Comparison of ENCODE assay signal across 21 cellular contexts in the genomic region with DNA sequence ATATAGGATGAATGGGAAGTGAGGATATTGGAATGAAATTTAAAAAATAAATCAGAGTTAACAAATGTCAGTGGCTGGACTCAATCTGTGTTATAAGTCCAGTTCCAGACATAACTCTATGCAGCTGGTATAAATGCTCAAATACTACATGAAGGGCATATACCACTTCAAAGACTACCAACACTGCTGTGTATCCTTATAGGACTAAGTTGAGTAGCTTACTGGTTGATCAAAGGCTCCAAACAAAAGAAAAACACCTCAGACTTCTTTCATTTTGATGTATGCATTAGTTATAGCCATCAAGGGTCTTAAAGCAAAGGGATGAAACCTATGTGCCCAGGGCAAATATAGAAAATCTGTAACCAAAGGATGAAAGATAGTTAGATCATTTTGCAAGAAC.
DNase-seq lines count a peak whose midpoint lies in the region; ATAC-seq and TF ChIP-seq lines count a peak whose summit lies in the region.
"Had no signal": no experiment of that assay in that cellular context is flagged by ENCODE, and none has a peak within 500 bp of the region (broad histone marks: within the 10 kb centered on the region; RNA-seq: fewer than 3 reads in every experiment).

No MANE protein-coding gene starts in this region.

- TF ChIP-seq CTCF in dorsolateral prefrontal cortex (IDR thresholded peaks at IDR 0.05 in 54 of 56, conservative IDR thresholded peaks at IDR 0.05 in 2 of 56; ENCODE audit: low read depth in 1 of 56, partially characterized antibody in 56 of 56) = no peak

- H3K4me3 ChIP-seq in Jurkat, Clone E6-1 (ENCODE audit: low read length) = no peak overlapping the region
- H3K4me3 ChIP-seq in dorsolateral prefrontal cortex = no peak overlapping the region
- H3K4me3 ChIP-seq: A549; BLaER1 treated with 17β-estradiol and CSF1 and Interleukin-3, amounts not matched to agents 10 nM and 100 nM; GM12878 had no signal

- H3K27me3 ChIP-seq in dorsolateral prefrontal cortex = no peaks in the 10 kb centered on the region
- H3K27me3 ChIP-seq: BLaER1 treated with 17β-estradiol and CSF1 and Interleukin-3, amounts not matched to agents 10 nM and 100 nM had no signal

- CTCF ChIA-PET in activated naive CD4-positive, alpha-beta T cell treated with anti-CD3 and anti-CD28 coated beads, Interleukin-2, amount 10 ng/mL, durations not matched to agents 7 days and 5 days (lab: Charles Lee) = no interaction called here

- DNase-seq in activated naive CD4-positive, alpha-beta T cell treated with anti-CD3 and anti-CD28 coated beads, Interleukin-2, amount 10 ng/mL, durations not matched to agents 7 days and 5 days = no peak
- DNase-seq in activated naive CD4-positive, alpha-beta T cell treated with Interleukin-2 at 50 U/mL for 16 hours = no peak
- DNase-seq in Jurkat, Clone E6-1 (ENCODE audit: low read depth, low spot score) = peak; percentile 39
- DNase-seq in SW480 (ENCODE audit: low spot score) (peak; percentile 68), dorsolateral prefrontal cortex (no peak), NAMALWA (ENCODE audit: low spot score) (no peak)
- DNase-seq: AML-193; Caco-2; Calu3; CD4-positive, alpha-beta T cell; CD8-positive, alpha-beta T cell; DMS79 treated with DMSO at 0.1 percent for 48 hours; EL; GDM1 had no signal

- H3K4me1 Mint-ChIP-seq in activated naive CD4-positive, alpha-beta T cell treated with anti-CD3 and anti-CD28 coated beads, Interleukin-2, amount 10 ng/mL, durations not matched to agents 7 days and 5 days = peaks cover 18% of the 10 kb centered on the region
- H3K4me1 Mint-ChIP-seq: B cell had no signal

- intact Hi-C loops in dorsolateral prefrontal cortex (cut with DNase I) = no loop called here

- no peaks in the 10 kb centered on the region for H3K27me3 Mint-ChIP-seq in activated naive CD4-positive, alpha-beta T cell treated with anti-CD3 and anti-CD28 coated beads, Interleukin-2, amount 10 ng/mL, durations not matched to agents 7 days and 5 days
- H3K27me3 Mint-ChIP-seq: B cell; CD4-positive, alpha-beta T cell had no signal

- peak overlapping the region in 1 of 59 donors; percentile 24 for H3K27ac ChIP-seq in dorsolateral prefrontal cortex
- H3K27ac ChIP-seq: 22Rv1; A549; BLaER1 treated with 17β-estradiol and CSF1 and Interleukin-3, amounts not matched to agents 10 nM and 100 nM; C4-2B had no signal

- no peak overlapping the region for H3K4me3 Mint-ChIP-seq in activated naive CD4-positive, alpha-beta T cell treated with anti-CD3 and anti-CD28 coated beads, Interleukin-2, amount 10 ng/mL, durations not matched to agents 7 days and 5 days
- H3K4me3 Mint-ChIP-seq: B cell; CD4-positive, alpha-beta T cell; CD8-positive, alpha-beta T cell had no signal

- no peak for ATAC-seq in activated CD4-positive, CD25-positive, alpha-beta regulatory T cell treated with anti-CD3 and anti-CD28 coated beads, Interleukin-2, amount 50 U/mL, for 24 hours
- ATAC-seq: A549; CD8-positive, alpha-beta T cell; GM12878 had no signal

- H3K36me3 Mint-ChIP-seq in activated naive CD4-positive, alpha-beta T cell treated with anti-CD3 and anti-CD28 coated beads, Interleukin-2, amount 10 ng/mL, durations not matched to agents 7 days and 5 days = peaks cover 32% of the 10 kb centered on the region

- H3K27ac Mint-ChIP-seq in activated naive CD4-positive, alpha-beta T cell treated with anti-CD3 and anti-CD28 coated beads, Interleukin-2, amount 10 ng/mL, durations not matched to agents 7 days and 5 days = peak overlapping the region; percentile 12
- H3K27ac Mint-ChIP-seq: B cell; CD4-positive, alpha-beta T cell; CD8-positive, alpha-beta T cell had no signal

- no peaks in the 10 kb centered on the region for H3K9me3 Mint-ChIP-seq in activated naive CD4-positive, alpha-beta T cell treated with anti-CD3 and anti-CD28 coated beads, Interleukin-2, amount 10 ng/mL, durations not matched to agents 7 days and 5 days
- H3K9me3 Mint-ChIP-seq: CD4-positive, alpha-beta T cell; CD8-positive, alpha-beta T cell had no signal

Comparison
In these comparisons a context has a peak if more than half of its experiments do, and no peak if none do; other contexts are left out.
1. DNase-seq: peak in Jurkat, Clone E6-1 (single experiment) and SW480 (single experiment); none in activated naive CD4-positive, alpha-beta T cell treated with anti-CD3 and anti-CD28 coated beads, Interleukin-2, amount 10 ng/mL, durations not matched to agents 7 days and 5 days (single experiment), activated naive CD4-positive, alpha-beta T cell treated with Interleukin-2 at 50 U/mL for 16 hours (single experiment), dorsolateral prefrontal cortex (0 of 10) and NAMALWA (single experiment).